Comparison of ENCODE assay signal across 14 cellular contexts in the genomic region with DNA sequence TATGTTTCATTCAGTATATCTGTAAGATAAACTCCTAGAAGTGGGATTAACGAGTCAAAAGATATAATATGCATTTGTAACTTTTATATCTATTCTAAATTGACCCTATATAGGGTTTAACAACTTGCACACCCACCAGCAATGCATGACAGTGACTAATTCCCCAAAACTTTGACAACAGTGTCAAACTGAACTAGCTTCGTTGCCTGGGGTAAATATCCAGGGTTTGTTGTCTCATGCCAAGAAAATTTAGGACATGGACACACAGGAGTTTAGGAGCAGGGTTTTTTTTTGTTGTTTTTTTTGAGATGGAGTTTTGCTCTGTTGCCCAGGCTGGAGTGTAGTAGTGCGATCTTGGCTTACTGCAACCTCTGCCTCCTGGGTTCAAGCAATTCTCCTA. TPM values are rescaled to one million over a fixed set of nuclear protein-coding genes. Genes with fewer than 3 reads are reported as not detected.
DNase-seq lines count a peak whose midpoint lies in the region; ATAC-seq, FAIRE-seq and TF ChIP-seq lines count a peak whose summit lies in the region.
"Had no signal": no experiment of that assay in that cellular context is flagged by ENCODE, and none has a peak within 500 bp of the region (broad histone marks: within the 10 kb centered on the region; RNA-seq: fewer than 3 reads in every experiment).

No MANE protein-coding gene starts in this region.

- ATAC-seq in T-cell (replicated peaks in 1 of 4): no peak
- no peak for ATAC-seq in effector memory CD8-positive, alpha-beta T cell (replicated peaks)
- no peak for ATAC-seq in right cardiac atrium
- no peak for ATAC-seq in pancreas
- ATAC-seq: WTC11 had no signal

- H3K27me3 ChIP-seq in smooth muscle cell (ENCODE audit: low read depth) (no peaks in the 10 kb centered on the region), right cardiac atrium (ENCODE audit: control insufficient read depth, insufficient read depth) (no peaks in the 10 kb centered on the region), pancreas (no peaks in the 10 kb centered on the region)
- H3K27me3 ChIP-seq: tibial nerve had no signal

- H3K9me3 ChIP-seq in smooth muscle cell (replicated peaks; ENCODE audit: low read depth): no peaks in the 10 kb centered on the region
- no peaks in the 10 kb centered on the region for H3K9me3 ChIP-seq in right cardiac atrium (ENCODE audit: control insufficient read depth, low read length)
- H3K9me3 ChIP-seq in pancreas: no peaks in the 10 kb centered on the region
- H3K9me3 ChIP-seq: tibial nerve had no signal

- no peak overlapping the region for H2AFZ ChIP-seq in smooth muscle cell (ENCODE audit: low read depth)

- CTCF ChIA-PET in T-cell (lab: Charles Lee): no interaction called here

- H3K9ac ChIP-seq in smooth muscle cell (ENCODE audit: low read depth): no peak overlapping the region

- peaks cover 66% of the 10 kb centered on the region for H4K20me1 ChIP-seq in smooth muscle cell (ENCODE audit: low read depth)

- peaks cover 47% of the 10 kb centered on the region for H3K4me1 Mint-ChIP-seq in activated naive CD8-positive, alpha-beta T cell (ENCODE audit: low read depth)
- H3K4me1 Mint-ChIP-seq in activated naive CD8-positive, alpha-beta T cell treated with anti-CD3 and anti-CD28 coated beads for 36 hours: peaks cover 22% of the 10 kb centered on the region
- peaks cover 45 to 52% (median 46%) of the 10 kb centered on the region in 3 donors for H3K4me1 Mint-ChIP-seq in T-cell
- H3K4me1 Mint-ChIP-seq in effector memory CD8-positive, alpha-beta T cell (ENCODE audit: low read depth in 2 of 2): peaks cover 20 to 31% of the 10 kb centered on the region in 2 donors

- H3K36me3 Mint-ChIP-seq in activated naive CD8-positive, alpha-beta T cell: peaks cover 5% of the 10 kb centered on the region
- H3K36me3 Mint-ChIP-seq in activated naive CD8-positive, alpha-beta T cell treated with anti-CD3 and anti-CD28 coated beads for 36 hours: peaks cover 31% of the 10 kb centered on the region
- peaks cover 16% of the 10 kb centered on the region for H3K36me3 Mint-ChIP-seq in T-cell
- peaks cover 44% of the 10 kb centered on the region for H3K36me3 Mint-ChIP-seq in effector memory CD8-positive, alpha-beta T cell (ENCODE audit: insufficient read depth)

- H3K27ac ChIP-seq in smooth muscle cell (ENCODE audit: low read depth) (peak overlapping the region; percentile 87), right cardiac atrium (ENCODE audit: low read length) (no peak overlapping the region), pancreas (no peak overlapping the region)

- H3K79me2 ChIP-seq in smooth muscle cell (ENCODE audit: low read depth): peaks cover 95% of the 10 kb centered on the region

- WGBS in smooth muscle cell (ENCODE audit: low lambda C conversion rate): 73% methylated on average over 3 of the region's 3 CpGs
- 84% methylated on average over 3 of the region's 3 CpGs for WGBS in right cardiac atrium
- 75 to 84% methylated on average over 3 of the region's 3 CpGs for WGBS in pancreas, 2 donors

- no peaks in the 10 kb centered on the region for H3K27me3 Mint-ChIP-seq in activated naive CD8-positive, alpha-beta T cell
- no peaks in the 10 kb centered on the region for H3K27me3 Mint-ChIP-seq in activated naive CD8-positive, alpha-beta T cell treated with anti-CD3 and anti-CD28 coated beads for 36 hours
- no peaks in the 10 kb centered on the region for H3K27me3 Mint-ChIP-seq in T-cell
- no peaks in the 10 kb centered on the region for H3K27me3 Mint-ChIP-seq in effector memory CD8-positive, alpha-beta T cell

- TF ChIP-seq CTCF in smooth muscle cell (IDR thresholded peaks at IDR 0.05; ENCODE audit: borderline replicate concordance, insufficient read depth, poor library complexity, severe bottlenecking) (no peak), pancreas (IDR thresholded peaks at IDR 0.05) (no peak)

- no peaks in the 10 kb centered on the region for H3F3A ChIP-seq in smooth muscle cell (ENCODE audit: low read depth)

- FAIRE-seq in pancreas (lab: Jason Lieb, UNC): no peak
- FAIRE-seq: astrocyte had no signal

- no peak overlapping the region for H3K4me2 ChIP-seq in smooth muscle cell

- H3K9me3 Mint-ChIP-seq in activated naive CD8-positive, alpha-beta T cell (ENCODE audit: low read depth): no peaks in the 10 kb centered on the region
- H3K9me3 Mint-ChIP-seq in activated naive CD8-positive, alpha-beta T cell treated with anti-CD3 and anti-CD28 coated beads for 36 hours: no peaks in the 10 kb centered on the region
- H3K9me3 Mint-ChIP-seq in T-cell: no peaks in the 10 kb centered on the region
- H3K9me3 Mint-ChIP-seq in effector memory CD8-positive, alpha-beta T cell: no peaks in the 10 kb centered on the region
- H3K9me3 Mint-ChIP-seq: WTC11 had no signal

- peaks cover 9% of the 10 kb centered on the region for H3K36me3 ChIP-seq in smooth muscle cell (ENCODE audit: low read depth)
- peaks cover 0 to 15% (median 0%) of the 10 kb centered on the region in 3 donors for H3K36me3 ChIP-seq in pancreas

- intact Hi-C loops in right cardiac atrium (cut with DNase I): no loop called here
- intact Hi-C loops in pancreas (cut with DNase I): no loop called here

- POLR2A ChIA-PET in T-cell (lab: Charles Lee): no interaction called here

- H3K4me3 ChIP-seq in smooth muscle cell (no peak overlapping the region), right cardiac atrium (ENCODE audit: low read length) (no peak overlapping the region), pancreas (no peak overlapping the region)

- H3K27ac Mint-ChIP-seq in activated naive CD8-positive, alpha-beta T cell: no peak overlapping the region
- no peak overlapping the region for H3K27ac Mint-ChIP-seq in activated naive CD8-positive, alpha-beta T cell treated with anti-CD3 and anti-CD28 coated beads for 36 hours
- peak overlapping the region in 1 of 2 donors; percentile 16 for H3K27ac Mint-ChIP-seq in T-cell
- peak overlapping the region; percentile 93 to 98 for H3K27ac Mint-ChIP-seq in effector memory CD8-positive, alpha-beta T cell

- H3K4me1 ChIP-seq in smooth muscle cell (ENCODE audit: low read depth) (peaks cover 10% of the 10 kb centered on the region), right cardiac atrium (ENCODE audit: control insufficient read depth, insufficient read depth, low read length) (peaks cover 3% of the 10 kb centered on the region), pancreas (peaks cover 0 to 9% (median 6%) of the 10 kb centered on the region in 3 donors)

- DNase-seq in activated naive CD8-positive, alpha-beta T cell treated with anti-CD3 and anti-CD28 coated beads for 36 hours: no peak
- DNase-seq in T-cell: no peak
- DNase-seq in effector memory CD8-positive, alpha-beta T cell: no peak
- DNase-seq in smooth muscle cell (lab: John Stamatoyannopoulos, UW; ENCODE audit: unreplicated experiment): no peak
- DNase-seq in right cardiac atrium: no peak
- DNase-seq in GOT3 (lab: John Stamatoyannopoulos, UW): no peak
- no peak for DNase-seq in pancreas
- DNase-seq: activated CD8-positive, alpha-beta memory T cell treated with anti-CD3 and anti-CD28 coated beads, Interleukin-2, amount 50 U/mL, for 48 hours; NCI-H187; SHP77 treated with DMSO at 0.1 percent for 48 hours had no signal

- peak overlapping the region; percentile 99 for H3K4me3 Mint-ChIP-seq in activated naive CD8-positive, alpha-beta T cell
- H3K4me3 Mint-ChIP-seq in activated naive CD8-positive, alpha-beta T cell treated with anti-CD3 and anti-CD28 coated beads for 36 hours: no peak overlapping the region
- H3K4me3 Mint-ChIP-seq in T-cell: peak overlapping the region in 2 of 3 donors; percentile 89 to 96
- H3K4me3 Mint-ChIP-seq in effector memory CD8-positive, alpha-beta T cell: peak overlapping the region; percentile 93 to 96

RNA-seq across cellular contexts. Expression of gene SNU13, which starts 5.1 kb away (rescaled TPM):
- total RNA-seq in activated naive CD8-positive, alpha-beta T cell treated with anti-CD3 and anti-CD28 coated beads for 36 hours: 100 to 1,000 TPM; 339 to 357 TPM
- 100 to 1,000 TPM; 108 to 145 (median 122) TPM for total RNA-seq in T-cell
- 98.2 and 142 TPM in 2 replicates for total RNA-seq in smooth muscle cell
- 239 and 250 TPM in 2 replicates for polyA plus RNA-seq in smooth muscle cell
- 100 to 1,000 TPM; 195 to 233 (median 216) TPM for total RNA-seq in right cardiac atrium
- polyA plus RNA-seq in right cardiac atrium: 246 TPM
- 10 to 100 TPM; 43.5 to 74.1 (median 59.5) TPM for total RNA-seq in pancreas
- 10 to 100 TPM; 57.9 to 89.7 TPM for polyA plus RNA-seq in pancreas

RNA-seq across cellular contexts. Expression of gene MEI1, which starts 15.7 kb away (rescaled TPM):
- 10 to 100 TPM; 23.4 to 28.8 TPM for total RNA-seq in activated naive CD8-positive, alpha-beta T cell treated with anti-CD3 and anti-CD28 coated beads for 36 hours
- total RNA-seq in T-cell (10 to 100 TPM; 52.7 to 89.2 (median 72.9) TPM), smooth muscle cell (0.18 and 0.49 TPM in 2 replicates), right cardiac atrium (1 to 10 TPM in 2 of 4 donors, under 1 TPM in 2; 0.64 to 1.3 (median 1.1) TPM), pancreas (1 to 10 TPM in 1 of 6 donors, under 1 TPM in 4, not detected in 1; 0.28 to 2.3 (median 0.35) TPM)
- polyA plus RNA-seq in smooth muscle cell (2.6 and 3.2 TPM in 2 replicates), right cardiac atrium (0.34 TPM), pancreas (under 1 TPM; 0.15 to 0.70 TPM)

Comparison
In these comparisons a context has a peak if more than half of its experiments do, and no peak if none do; other contexts are left out.
1. H3K27ac Mint-ChIP-seq: peak in effector memory CD8-positive, alpha-beta T cell (2 of 2); none in activated naive CD8-positive, alpha-beta T cell (single experiment) and activated naive CD8-positive, alpha-beta T cell treated with anti-CD3 and anti-CD28 coated beads for 36 hours (single experiment).
2. RNA of gene MEI1, which starts 15.7 kb away (total RNA-seq): 52.7 to 89.2 TPM in T-cell and 23.4 to 28.8 TPM in activated naive CD8-positive, alpha-beta T cell treated with anti-CD3 and anti-CD28 coated beads for 36 hours; 0.64 to 1.3 TPM in right cardiac atrium, 0.28 to 2.3 TPM in pancreas and 0.18 to 0.49 TPM in smooth muscle cell; every median in the first group is over 4 times any median in the second.